Comparison of ENCODE assay signal across 9 cellular contexts in genomic region chr7:28298870-28299484, GRCh38.
DNase-seq lines count a peak whose midpoint lies in the region; ATAC-seq and TF ChIP-seq lines count a peak whose summit lies in the region.
"Had no signal": no experiment of that assay in that cellular context is flagged by ENCODE, and none has a peak within 500 bp of the region (broad histone marks: within the 10 kb centered on the region; RNA-seq: fewer than 3 reads in every experiment).

No MANE protein-coding gene starts in this region.

- in situ Hi-C loops in IMR-90 (cut with MboI; ENCODE audit: low sequenced_read_pairs) = loop anchor here (10.0 to 25.0 kb wide), 3 partner anchors 106 to 813 kb away; no protein-coding TSS in a partner anchor

- H3F3A ChIP-seq in neural progenitor cell (ENCODE audit: low read depth) = no peaks in the 10 kb centered on the region

- H3K27me3 ChIP-seq in IMR-90 (ENCODE audit: control insufficient read depth, insufficient read depth, low read length) (peaks cover 1% of the 10 kb centered on the region; the same call in 1 of the 2 replicates), neural progenitor cell (no peaks in the 10 kb centered on the region)

- dilution Hi-C loops in IMR-90 (cut with HindIII; ENCODE audit: low sequenced_read_pairs, unreplicated experiment) = no loop called here

- no peak overlapping the region for H2AK5ac ChIP-seq in IMR-90 (ENCODE audit: low read depth, low read length)

- no peaks in the 10 kb centered on the region for H3K9me1 ChIP-seq in IMR-90 (ENCODE audit: insufficient read depth, low read length)

- H4K5ac ChIP-seq in IMR-90 (ENCODE audit: low read depth, low read length) = no peak overlapping the region

- peak; percentile 76 for TF ChIP-seq RAD21 in IMR-90 (IDR thresholded peaks at IDR 0.05; ENCODE audit: low read length)

- WGBS in IMR-90 (ENCODE audit: extremely low coverage in 2 of 2, insufficient read length in 1 of 2), 2 experiments = 17% methylated on average over 2 of the region's 7 CpGs; no CpG with 5 or more reads in 1 of the 2 experiments

- H4K8ac ChIP-seq in IMR-90 (ENCODE audit: low read depth in 2 of 2, low read length in 2 of 2) = no peak overlapping the region

- H3K23ac ChIP-seq in IMR-90 (ENCODE audit: low read depth, low read length) = no peak overlapping the region

- H2BK5ac ChIP-seq in IMR-90 (ENCODE audit: low read depth, low read length, poor library complexity, severe bottlenecking) = no peak overlapping the region

- no peaks in the 10 kb centered on the region for H3K36me3 ChIP-seq in IMR-90 (ENCODE audit: control insufficient read depth, insufficient read depth, low read length)
- no peaks in the 10 kb centered on the region for H3K36me3 ChIP-seq in neural progenitor cell

- H2AFZ ChIP-seq in IMR-90 (replicated peaks; ENCODE audit: low read length, poor library complexity) (no peak overlapping the region), neural progenitor cell (replicated peaks) (peak overlapping the region; percentile 61)

- H3K4me3 Mint-ChIP-seq in neural progenitor cell = no peak overlapping the region
- H3K4me3 Mint-ChIP-seq: stimulated activated naive CD8-positive, alpha-beta T cell treated with anti-CD3 and anti-CD28 coated beads, Interleukin-15, Interleukin-2, amounts not matched to agents 100 ng/mL and 50 ng/mL, for 24 hours had no signal

- peaks cover 4% of the 10 kb centered on the region for H3K4me1 Mint-ChIP-seq in neural progenitor cell

- no TSS peak for BruUV-seq in IMR-90 (replicated peaks; lab: Mats Ljungman, UMichigan)

- H3K56ac ChIP-seq in IMR-90 (ENCODE audit: extremely low read depth, insufficient read depth, low read length) = no peak overlapping the region

- no peak overlapping the region for H3K27ac ChIP-seq in IMR-90 (ENCODE audit: insufficient read depth, low read length)
- no peak overlapping the region for H3K27ac ChIP-seq in neural progenitor cell

- H3K9ac ChIP-seq in IMR-90 (ENCODE audit: low read depth, low read length) (no peak overlapping the region), neural progenitor cell (no peak overlapping the region)

- H2BK120ac ChIP-seq in IMR-90 (ENCODE audit: low read depth, low read length) = no peak overlapping the region

- H3K4ac ChIP-seq in IMR-90 (ENCODE audit: low read depth, low read length) = no peak overlapping the region

- no peaks in the 10 kb centered on the region for H3K79me2 ChIP-seq in neural progenitor cell (ENCODE audit: low read depth)

- H2BK15ac ChIP-seq in IMR-90 (ENCODE audit: low read depth, low read length) = no peak overlapping the region

- H3K4me1 ChIP-seq in IMR-90 (ENCODE audit: control insufficient read depth, insufficient read depth, low read length) (no peaks in the 10 kb centered on the region), neural progenitor cell (no peaks in the 10 kb centered on the region)

- intact Hi-C loops in IMR-90 (cut with micrococcal nuclease) = loop anchor here (1.0 to 10.0 kb wide), 9 partner anchors 90 to 807 kb away; no protein-coding TSS in a partner anchor

- DNase-seq in AG10803 (ENCODE audit: low read depth) (peak; percentile 62), IMR-90 (peak; percentile 78), RPMI7951 (ENCODE audit: low read depth) (peak; percentile 66), neural progenitor cell (ENCODE audit: low spot score) (peak; percentile 81), CD1c-positive myeloid dendritic cell (ENCODE audit: extremely low spot score) (no peak)
- DNase-seq in stimulated activated CD8-positive, alpha-beta memory T cell treated with anti-CD3 and anti-CD28 coated beads, Interleukin-4, amount 100 ng/mL, for 48 hours = no peak

- H3K79me1 ChIP-seq in IMR-90 (ENCODE audit: low read depth in 1 of 2, low read length in 2 of 2) = no peaks in the 10 kb centered on the region

- CTCF ChIA-PET in IMR-90 (lab: Yijun Ruan, JAX) = interaction anchor here (0.7 to 0.9 kb wide), 2 partner anchors 11 to 21 kb away, joined by 3 to 4 read pairs; no protein-coding TSS in a partner anchor

- H3K9me3 ChIP-seq in IMR-90 (ENCODE audit: control insufficient read depth, insufficient read depth, low read length) (no peaks in the 10 kb centered on the region), neural progenitor cell (ENCODE audit: low read depth) (no peaks in the 10 kb centered on the region)

- H3K4me3 ChIP-seq in AG10803 (ENCODE audit: low read length) (no peak overlapping the region), IMR-90 (ENCODE audit: insufficient read depth, low read depth, low read length) (no peak overlapping the region), neural progenitor cell (no peak overlapping the region)

- H2BK20ac ChIP-seq in IMR-90 (ENCODE audit: low read depth, low read length) = peak overlapping the region; percentile 75; the same call in 1 of the 2 replicates

- POLR2A ChIA-PET in IMR-90 (lab: Charles Lee; ENCODE audit: unreplicated experiment) = no interaction called here

- H4K91ac ChIP-seq in IMR-90 (ENCODE audit: insufficient read depth, low read depth, low read length) = no peak overlapping the region

- no peak for TF ChIP-seq POLR2A in IMR-90 (IDR thresholded peaks at IDR 0.05; ENCODE audit: low read depth, low read length)

- H2AK9ac ChIP-seq in IMR-90 (replicated peaks; ENCODE audit: low read depth, low read length, poor library complexity) = no peak overlapping the region

- H3K4me2 ChIP-seq in IMR-90 (ENCODE audit: low read depth, low read length) (no peak overlapping the region), neural progenitor cell (no peak overlapping the region)

- no peak overlapping the region for H3K27ac Mint-ChIP-seq in neural progenitor cell
- H3K27ac Mint-ChIP-seq: stimulated activated naive CD8-positive, alpha-beta T cell treated with anti-CD3 and anti-CD28 coated beads, Interleukin-15, Interleukin-2, amounts not matched to agents 100 ng/mL and 50 ng/mL, for 24 hours had no signal

- H3K36me3 Mint-ChIP-seq in neural progenitor cell = no peaks in the 10 kb centered on the region

- no peaks in the 10 kb centered on the region for H3K9me3 Mint-ChIP-seq in neural progenitor cell
- H3K9me3 Mint-ChIP-seq: stimulated activated naive CD8-positive, alpha-beta T cell treated with anti-CD3 and anti-CD28 coated beads, Interleukin-15, Interleukin-2, amounts not matched to agents 100 ng/mL and 50 ng/mL, for 24 hours had no signal

- ATAC-seq in IMR-90 (ENCODE audit: low read depth) = peak; percentile 98
- peak; percentile 53 for ATAC-seq in esophagus mucosa
- ATAC-seq in HG02642 (IDR thresholded peaks at IDR 0.05; ENCODE audit: poor library complexity, unreplicated experiment) = no peak

- H4K20me1 ChIP-seq in IMR-90 (ENCODE audit: insufficient read depth, low read length) (no peaks in the 10 kb centered on the region), neural progenitor cell (ENCODE audit: low read depth) (no peaks in the 10 kb centered on the region)

- TF ChIP-seq CTCF in AG10803 (conservative IDR thresholded peaks at IDR 0.05; ENCODE audit: low read length) (peak; percentile 72), IMR-90 (conservative IDR thresholded peaks at IDR 0.05; ENCODE audit: low read depth, low read length) (peak; percentile 66), neural progenitor cell (IDR thresholded peaks at IDR 0.05) (peak; percentile 69)

- no peak overlapping the region for H3K14ac ChIP-seq in IMR-90 (replicated peaks; ENCODE audit: low read depth, low read length)

- H3K18ac ChIP-seq in IMR-90 (ENCODE audit: low read depth, low read length) = no peak overlapping the region

- peaks cover 2% of the 10 kb centered on the region for H3K27me3 Mint-ChIP-seq in neural progenitor cell (ENCODE audit: insufficient read depth, low read depth)

TF ChIP-seq in IMR-90, 13 proteins besides CTCF, POLR2A, EP300 and RAD21:
- TF ChIP-seq CEBPB (IDR thresholded peaks at IDR 0.05; ENCODE audit: low read depth, low read length) (no peak), SMC3 (IDR thresholded peaks at IDR 0.05; ENCODE audit: low read depth, low read length) (peak; percentile 68), NFE2L2 (IDR thresholded peaks at IDR 0.05; ENCODE audit: low read depth, low read length) (peak; percentile 45; the same call in 1 of the 2 replicates)

Comparison
In these comparisons a context has a peak if more than half of its experiments do, and no peak if none do; other contexts are left out.
1. DNase-seq: peak in AG10803 (single experiment), IMR-90 (single experiment), RPMI7951 (single experiment) and neural progenitor cell (single experiment); none in CD1c-positive myeloid dendritic cell (single experiment) and stimulated activated CD8-positive, alpha-beta memory T cell treated with anti-CD3 and anti-CD28 coated beads, Interleukin-4, amount 100 ng/mL, for 48 hours (single experiment).
2. Peak in every context shown above with its lines, with median percentiles within 50 percentile points of each other: CTCF ChIP-seq.